ENCODE assay signal across 26 cellular contexts in the genomic region with DNA sequence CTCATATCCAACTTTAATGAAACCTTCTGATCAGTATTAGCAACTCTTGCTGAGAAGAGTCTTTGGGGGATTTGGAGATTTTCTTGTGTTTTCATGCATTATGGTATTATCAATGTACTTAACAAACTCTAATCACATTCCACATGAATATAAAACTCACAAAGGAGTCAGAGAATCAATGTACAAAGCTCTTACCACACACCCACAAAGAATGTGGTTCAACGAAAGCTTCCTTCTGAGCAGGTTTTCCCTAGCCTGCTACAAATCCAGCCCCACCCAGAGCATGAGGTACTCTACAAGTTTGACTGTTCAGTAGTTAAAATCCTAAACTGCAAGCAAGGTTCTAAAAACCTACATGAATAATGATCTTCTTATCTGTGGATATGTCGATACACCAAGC.
DNase-seq lines count a peak whose midpoint lies in the region; ATAC-seq, FAIRE-seq and TF ChIP-seq lines count a peak whose summit lies in the region.
"Had no signal": no experiment of that assay in that cellular context is flagged by ENCODE, and none has a peak within 500 bp of the region (broad histone marks: within the 10 kb centered on the region; RNA-seq: fewer than 3 reads in every experiment).

No MANE protein-coding gene starts in this region.

- H3K36me3 ChIP-seq in RWPE2 (ENCODE audit: low read depth) (no peaks in the 10 kb centered on the region), adrenal gland (replicated peaks in 1 of 2) (no peaks in the 10 kb centered on the region)
- H3K36me3 ChIP-seq: BLaER1, heart left ventricle, neutrophil, tibial nerve had no signal

- no peak overlapping the region for H3K27ac ChIP-seq in RWPE2 (ENCODE audit: poor library complexity, severe bottlenecking)
- H3K27ac ChIP-seq in adrenal gland = no peak overlapping the region
- H3K27ac ChIP-seq: BLaER1, dorsolateral prefrontal cortex, heart left ventricle, KMS-11, neutrophil, SK-N-MC, tibial nerve had no signal

- no peaks in the 10 kb centered on the region for H3K9me3 ChIP-seq in RWPE2 (ENCODE audit: severe bottlenecking)
- no peaks in the 10 kb centered on the region for H3K9me3 ChIP-seq in adrenal gland (replicated peaks in 1 of 3)
- H3K9me3 ChIP-seq: BLaER1, heart left ventricle, neutrophil, tibial nerve had no signal

- no peak overlapping the region for H3K4me3 ChIP-seq in RWPE2 (ENCODE audit: severe bottlenecking)
- no peak overlapping the region for H3K4me3 ChIP-seq in adrenal gland
- H3K4me3 ChIP-seq: BLaER1, dorsolateral prefrontal cortex, heart left ventricle, SK-N-MC, tibial nerve had no signal

- no peaks in the 10 kb centered on the region for H3K27me3 ChIP-seq in RWPE2 (ENCODE audit: insufficient read depth, poor library complexity, severe bottlenecking)
- H3K27me3 ChIP-seq in adrenal gland = no peaks in the 10 kb centered on the region
- H3K27me3 ChIP-seq: BLaER1, dorsolateral prefrontal cortex, heart left ventricle, neutrophil, tibial nerve had no signal

- intact Hi-C loops in posterior cingulate gyrus (cut with DNase I) = no loop called here
- intact Hi-C loops in adrenal gland (cut with DNase I) = no loop called here

- H3K4me1 ChIP-seq in RWPE2 (ENCODE audit: insufficient read depth, poor library complexity, severe bottlenecking) (no peaks in the 10 kb centered on the region), adrenal gland (replicated peaks in 1 of 2) (no peaks in the 10 kb centered on the region)
- H3K4me1 ChIP-seq: BLaER1, heart left ventricle, tibial nerve had no signal

- DNase-seq in H54 (ENCODE audit: insufficient read length, low spot score) (no peak), RWPE2 (ENCODE audit: low spot score) (no peak), renal cortical epithelial cell (ENCODE audit: low read depth) (peak; percentile 52), NCI-H345 (lab: John Stamatoyannopoulos, UW) (no peak), posterior cingulate gyrus (no peak), adrenal gland (no peak)
- DNase-seq: ACHN; activated CD4-positive, alpha-beta T cell treated with anti-CD3 and anti-CD28 coated beads, Interleukin-2, amount 50 U/mL, for 48 hours; activated naive CD4-positive, alpha-beta T cell treated with anti-CD3 and anti-CD28 coated beads, Interleukin-2, amount 10 ng/mL, durations not matched to agents 7 days and 5 days; dorsolateral prefrontal cortex; erythroblast; H7; heart left ventricle; left colon; NCI-H1436; NCI-H748 treated with DMSO at 0.1 percent for 48 hours; small intestine; stimulated activated CD4-positive, alpha-beta T cell treated with anti-CD3 and anti-CD28 coated beads, Interleukin-1b, Interleukin-23, amount 100 ng/mL, for 48 hours had no signal

- TF ChIP-seq CTCF in RWPE2 (IDR thresholded peaks at IDR 0.05; ENCODE audit: poor library complexity, severe bottlenecking) (no peak), adrenal gland (IDR thresholded peaks at IDR 0.05) (no peak)

- WGBS in adrenal gland, 4 donors = 86 to 95% (median 90%) methylated on average over 2 of the region's 2 CpGs

- peak; percentile 66 for ATAC-seq in RWPE2 (ENCODE audit: low read depth)
- ATAC-seq in esophagus mucosa = peak; percentile 73
- no peak for ATAC-seq in GM18498 (IDR thresholded peaks at IDR 0.05; ENCODE audit: unreplicated experiment)
- ATAC-seq: heart left ventricle, left colon had no signal

- TF ChIP-seq POLR2A in H54 (IDR thresholded peaks at IDR 0.05; ENCODE audit: low read depth, low read length) = no peak
- no peak for TF ChIP-seq POLR2A in adrenal gland (IDR thresholded peaks at IDR 0.05)

- FAIRE-seq in H54 (lab: Jason Lieb, UNC) = peak; percentile 69
- FAIRE-seq: HTR-8/SVneo, small intestine had no signal
